ENCODE assay signal across 12 cellular contexts in genomic region chr20:2798814-2799213, GRCh38. TPM values are rescaled to one million over a fixed set of nuclear protein-coding genes. Genes with fewer than 3 reads are reported as not detected.
DNase-seq lines count a peak whose midpoint lies in the region; ATAC-seq, FAIRE-seq and TF ChIP-seq lines count a peak whose summit lies in the region.
"Had no signal": no experiment of that assay in that cellular context is flagged by ENCODE, and none has a peak within 500 bp of the region (broad histone marks: within the 10 kb centered on the region; RNA-seq: fewer than 3 reads in every experiment).

No MANE protein-coding gene starts in this region.

- no peaks in the 10 kb centered on the region for H3K9me3 ChIP-seq in T-helper 17 cell (ENCODE audit: control insufficient read depth, low read length, poor library complexity, severe bottlenecking)

- no peak overlapping the region for H3K27ac Mint-ChIP-seq in T-helper 17 cell

- no peak overlapping the region for H3K27ac ChIP-seq in caudate nucleus (ENCODE audit: low read depth, low read length)

- peaks cover 29% of the 10 kb centered on the region for H3K4me1 Mint-ChIP-seq in T-helper 17 cell

- peak overlapping the region; percentile 66 for H3K4me3 Mint-ChIP-seq in T-helper 17 cell

- DNase-seq in AG20443 (ENCODE audit: low spot score) (peak; percentile 41), GM13977 (ENCODE audit: low spot score) (peak; percentile 46), T-helper 17 cell (no peak), islet precursor cell (peak; percentile 70), caudate nucleus (lab: John Stamatoyannopoulos, UW) (no peak), RCC 7860 (ENCODE audit: low spot score) (no peak)
- DNase-seq in stimulated activated CD4-positive, alpha-beta T cell treated with anti-CD3 and anti-CD28 coated beads, Interleukin-15, amount 100 ng/mL, for 24 hours = no peak
- DNase-seq: effector CD8-positive, alpha-beta T cell; NCI-H1092; stimulated activated CD4-positive, alpha-beta T cell treated with anti-CD3 and anti-CD28 coated beads, Interleukin-4, amount 100 ng/mL, for 24 hours; T-helper 9 cell had no signal

- no peak for TF ChIP-seq CTCF in GM13977 (IDR thresholded peaks at IDR 0.05; ENCODE audit: extremely low read depth, insufficient read depth, missing control alignments)

- no peak for ATAC-seq in T-helper 17 cell
- ATAC-seq in HG02870 (IDR thresholded peaks at IDR 0.05; ENCODE audit: unreplicated experiment) = no peak

- peaks cover 82% of the 10 kb centered on the region for H3K27me3 Mint-ChIP-seq in T-helper 17 cell

- H3K36me3 Mint-ChIP-seq in T-helper 17 cell (ENCODE audit: low read depth) = peaks cover 13% of the 10 kb centered on the region

- in situ Hi-C loops in GM13977 (cut with MboI; ENCODE audit: low pct_unique_long_range_greater_than_20kb, low sequenced_read_pairs, unreplicated experiment) = no loop called here

- FAIRE-seq in RCC 7860 (lab: Jason Lieb, UNC) = no peak

RNA-seq across cellular contexts. Expression of gene CPXM1, which starts 1.6 kb away (rescaled TPM):
- under 1 TPM; 0.12 to 0.23 TPM for total RNA-seq in T-helper 17 cell

RNA-seq across cellular contexts. Expression of gene C20orf141, which starts 16.0 kb away (rescaled TPM):
- total RNA-seq in T-helper 17 cell = not detected

RNA-seq across cellular contexts. Expression of gene TMEM239, which starts 17.4 kb away (rescaled TPM):
- not detected for total RNA-seq in T-helper 17 cell

RNA-seq across cellular contexts. Expression of gene PCED1A, which starts 41.6 kb away (rescaled TPM):
- total RNA-seq in T-helper 17 cell = 10 to 100 TPM; 45.8 to 47.0 TPM

RNA-seq across cellular contexts. Expression of gene VPS16, which starts 41.7 kb away (rescaled TPM):
- total RNA-seq in T-helper 17 cell = 10 to 100 TPM; 41.9 to 42.9 TPM

Comparison
In these comparisons a context has a peak if more than half of its experiments do, and no peak if none do; other contexts are left out.
1. DNase-seq: peak in AG20443 (single experiment), GM13977 (single experiment) and islet precursor cell (single experiment); none in T-helper 17 cell (0 of 3), caudate nucleus (0 of 61), stimulated activated CD4-positive, alpha-beta T cell treated with anti-CD3 and anti-CD28 coated beads, Interleukin-15, amount 100 ng/mL, for 24 hours (single experiment) and RCC 7860 (single experiment).